16 cellular contexts compared by ENCODE assay signal in genomic region chr1:243748227-243748626, GRCh38.
"Had no signal": no experiment of that assay in that cellular context is flagged by ENCODE, and none has a peak within 500 bp of the region (broad histone marks: within the 10 kb centered on the region; RNA-seq: fewer than 3 reads in every experiment).

No MANE protein-coding gene starts in this region.

- H3K27me3 Mint-ChIP-seq: activated B cell treated with CpG ODN at 0.5 μM for 24 hours; activated CD4-positive, alpha-beta T cell treated with anti-CD3 and anti-CD28 coated beads, Interleukin-2, amount 10 ng/mL, durations not matched to agents 24 days and 14 days; activated CD8-positive, alpha-beta memory T cell treated with anti-CD3 and anti-CD28 coated beads, Interleukin-2, amount 10 ng/mL, durations not matched to agents 7 days and 5 days; activated naive CD8-positive, alpha-beta T cell treated with anti-CD3 and anti-CD28 coated beads, Interleukin-2, amount 50 U/mL, for 24 hours; activated T-cell treated with anti-CD3 and anti-CD28 coated beads, Interleukin-2, amount 50 U/mL, for 24 hours; central memory CD8-positive, alpha-beta T cell had no signal

- H3K4me2 ChIP-seq: PC-9 had no signal

- H2AFZ ChIP-seq: PC-9 had no signal

- H3K27ac Mint-ChIP-seq: activated B cell treated with CpG ODN at 0.5 μM for 24 hours; activated CD4-positive, alpha-beta T cell treated with anti-CD3 and anti-CD28 coated beads, Interleukin-2, amount 10 ng/mL, durations not matched to agents 24 days and 14 days; activated CD8-positive, alpha-beta memory T cell treated with anti-CD3 and anti-CD28 coated beads, Interleukin-2, amount 10 ng/mL, durations not matched to agents 7 days and 5 days; activated naive CD4-positive, alpha-beta T cell treated with anti-CD3 and anti-CD28 coated beads, Interleukin-2, amount 50 U/mL, for 72 hours; activated naive CD8-positive, alpha-beta T cell treated with anti-CD3 and anti-CD28 coated beads, Interleukin-2, amount 50 U/mL, for 24 hours; activated T-cell treated with anti-CD3 and anti-CD28 coated beads, Interleukin-2, amount 50 U/mL, for 24 hours; activated T-helper 1 cell treated with anti-CD3 and anti-CD28 coated beads, Interleukin-12 subunit alpha, Interleukin-12 subunit beta, Interleukin-2, Interleukin-4 antibody, amounts not matched to agents 30 ng/mL and 10 ng/mL and 1 ng/mL, durations not matched to agents 14 hours and 24 hours and 36 hours; T-helper 1 cell treated with Interleukin-12 subunit alpha and Interleukin-12 subunit beta and Interleukin-4 antibody, amounts not matched to agents 30 μg/mL and 1 μg/mL, for 36 hours had no signal

- H3K36me3 Mint-ChIP-seq: activated naive CD4-positive, alpha-beta T cell treated with anti-CD3 and anti-CD28 coated beads, Interleukin-2, amount 50 U/mL, for 72 hours had no signal

- DNase-seq: activated B cell treated with CpG ODN at 0.5 μM for 24 hours; activated CD4-positive, alpha-beta T cell treated with anti-CD3 and anti-CD28 coated beads for 1 hour; activated CD4-positive, alpha-beta T cell treated with anti-CD3 and anti-CD28 coated beads, Interleukin-2, amount 50 U/mL, for 48 hours; activated CD8-positive, alpha-beta memory T cell treated with anti-CD3 and anti-CD28 coated beads, Interleukin-2, amount 10 ng/mL, durations not matched to agents 7 days and 5 days; activated effector memory CD4-positive, alpha-beta T cell treated with Interleukin-2 at 50 U/mL for 16 hours; activated naive CD4-positive, alpha-beta T cell; activated naive CD8-positive, alpha-beta T cell treated with anti-CD3 and anti-CD28 coated beads, Interleukin-2, amount 50 U/mL, for 24 hours; activated T-cell treated with anti-CD3 and anti-CD28 coated beads, Interleukin-2, amount 50 U/mL, for 24 hours had no signal

- H3K27ac ChIP-seq: ascending aorta, body of pancreas had no signal

- H3K4me1 Mint-ChIP-seq: activated B cell treated with CpG ODN at 0.5 μM for 24 hours had no signal

- H3K9me3 ChIP-seq: ascending aorta, body of pancreas had no signal

- H3K4me1 ChIP-seq: body of pancreas had no signal

- H3K4me3 Mint-ChIP-seq: activated B cell treated with CpG ODN at 0.5 μM for 24 hours; activated CD4-positive, alpha-beta T cell treated with anti-CD3 and anti-CD28 coated beads, Interleukin-2, amount 10 ng/mL, durations not matched to agents 24 days and 14 days; activated CD8-positive, alpha-beta memory T cell treated with anti-CD3 and anti-CD28 coated beads, Interleukin-2, amount 10 ng/mL, durations not matched to agents 7 days and 5 days; activated naive CD8-positive, alpha-beta T cell treated with anti-CD3 and anti-CD28 coated beads, Interleukin-2, amount 50 U/mL, for 24 hours; activated T-cell treated with anti-CD3 and anti-CD28 coated beads, Interleukin-2, amount 50 U/mL, for 24 hours; activated T-helper 1 cell treated with anti-CD3 and anti-CD28 coated beads, Interleukin-12 subunit alpha, Interleukin-12 subunit beta, Interleukin-2, Interleukin-4 antibody, amounts not matched to agents 30 ng/mL and 10 ng/mL and 1 ng/mL, durations not matched to agents 14 hours and 24 hours and 36 hours; central memory CD8-positive, alpha-beta T cell; T-helper 1 cell treated with Interleukin-12 subunit alpha and Interleukin-12 subunit beta and Interleukin-4 antibody, amounts not matched to agents 30 μg/mL and 1 μg/mL, for 36 hours had no signal

- H3K36me3 ChIP-seq: ascending aorta had no signal

- H3K4me3 ChIP-seq: ascending aorta, body of pancreas, PC-9 had no signal

- H3K9me3 Mint-ChIP-seq: activated B cell treated with CpG ODN at 0.5 μM for 24 hours; activated CD4-positive, alpha-beta T cell treated with anti-CD3 and anti-CD28 coated beads, Interleukin-2, amount 10 ng/mL, durations not matched to agents 24 days and 14 days; activated naive CD4-positive, alpha-beta T cell treated with anti-CD3 and anti-CD28 coated beads, Interleukin-2, amount 50 U/mL, for 72 hours; activated naive CD8-positive, alpha-beta T cell treated with anti-CD3 and anti-CD28 coated beads, Interleukin-2, amount 50 U/mL, for 24 hours; activated T-cell treated with anti-CD3 and anti-CD28 coated beads, Interleukin-2, amount 50 U/mL, for 24 hours; activated T-helper 1 cell treated with anti-CD3 and anti-CD28 coated beads, Interleukin-12 subunit alpha, Interleukin-12 subunit beta, Interleukin-2, Interleukin-4 antibody, amounts not matched to agents 30 ng/mL and 10 ng/mL and 1 ng/mL, durations not matched to agents 14 hours and 24 hours and 36 hours; central memory CD8-positive, alpha-beta T cell; T-helper 1 cell treated with Interleukin-12 subunit alpha and Interleukin-12 subunit beta and Interleukin-4 antibody, amounts not matched to agents 30 μg/mL and 1 μg/mL, for 36 hours had no signal

- H3K27me3 ChIP-seq: ascending aorta, body of pancreas had no signal
